In the genomic region with DNA sequence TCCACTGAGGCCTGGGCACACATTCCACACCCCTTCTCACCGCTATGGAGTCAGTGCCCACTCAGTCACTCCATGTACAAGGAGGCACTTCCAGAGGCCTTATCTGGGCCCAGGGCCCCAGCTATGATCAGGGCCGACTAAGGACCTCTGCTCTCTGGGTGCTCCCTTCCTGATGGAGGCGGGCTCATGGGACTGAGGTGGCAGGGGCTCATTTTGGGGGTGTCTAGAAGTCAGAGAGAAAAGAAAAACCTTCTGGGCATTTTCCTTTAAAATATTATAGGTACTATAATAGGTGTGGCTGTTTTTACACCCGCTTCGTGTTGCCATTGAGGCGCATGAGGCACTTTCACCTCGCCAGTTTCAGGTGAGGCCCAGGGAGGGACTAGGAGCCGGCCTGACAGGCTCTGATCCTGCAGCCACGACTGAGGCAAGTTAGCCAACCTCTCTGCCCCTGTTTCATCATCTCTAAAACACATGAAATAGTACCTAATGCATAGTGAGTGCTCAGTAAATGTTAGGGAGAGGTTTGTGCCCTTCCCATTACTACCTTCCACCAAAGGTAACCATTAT, we compare ENCODE assay signal across 18 cellular contexts. TPM values are rescaled to one million over a fixed set of nuclear protein-coding genes. Genes with fewer than 3 reads are reported as not detected.
DNase-seq lines count a peak whose midpoint lies in the region; TF ChIP-seq lines count a peak whose summit lies in the region.
"Had no signal": no experiment of that assay in that cellular context is flagged by ENCODE, and none has a peak within 500 bp of the region (broad histone marks: within the 10 kb centered on the region; RNA-seq: fewer than 3 reads in every experiment).

No MANE protein-coding gene starts in this region.

- no peak for TF ChIP-seq POLR2A in sigmoid colon (IDR thresholded peaks at IDR 0.05)

- H3K9me3 ChIP-seq in NT2/D1 (ENCODE audit: insufficient read depth, low read length) (no peaks in the 10 kb centered on the region), esophagus (ENCODE audit: control insufficient read depth in 2 of 2, insufficient read depth in 1 of 2, low read depth in 1 of 2, low read length in 1 of 2) (no peaks in the 10 kb centered on the region), sigmoid colon (no peaks in the 10 kb centered on the region), HAP-1 (no peaks in the 10 kb centered on the region)

- H3K4me1 Mint-ChIP-seq in CD14-positive monocyte: no peaks in the 10 kb centered on the region

- no peak for TF ChIP-seq CTCF in CD14-positive monocyte (IDR thresholded peaks at IDR 0.05)
- no peak for TF ChIP-seq CTCF in sigmoid colon (IDR thresholded peaks at IDR 0.05)

- WGBS in esophagus, 2 donors: 60 to 72% methylated on average over 9 of the region's 9 CpGs
- 37 to 74% methylated on average over 9 of the region's 9 CpGs for WGBS in sigmoid colon, 2 donors

- in situ Hi-C loops in HAP-1 (cut with MboI; ENCODE audit: low sequenced_read_pairs): no loop called here

- H3K27ac ChIP-seq in esophagus (ENCODE audit: low read depth in 2 of 2, low read length in 1 of 2): peak overlapping the region; percentile 95 to 97
- H3K27ac ChIP-seq in sigmoid colon: peak overlapping the region in 3 of 4 donors; percentile 80 to 90 (median 83)

- H3K4me1 ChIP-seq in NT2/D1 (ENCODE audit: insufficient read depth, insufficient read length) (peaks cover 1% of the 10 kb centered on the region), esophagus (ENCODE audit: control insufficient read depth in 2 of 2, insufficient read depth in 2 of 2, low read length in 1 of 2) (peaks cover 8 to 36% of the 10 kb centered on the region in 2 donors), sigmoid colon (peaks cover 0 to 31% (median 24%) of the 10 kb centered on the region in 4 donors), HAP-1 (peaks cover 12% of the 10 kb centered on the region)

- peak; percentile 5 for DNase-seq in CD14-positive monocyte (ENCODE audit: low spot score)
- no peak for DNase-seq in NT2/D1 (ENCODE audit: low read depth, low spot score)
- DNase-seq in sigmoid colon: peak; percentile 52
- no peak for DNase-seq in GM19238 (ENCODE audit: insufficient read length, low spot score)
- DNase-seq in central memory CD4-positive, alpha-beta T cell: no peak
- DNase-seq in HAP-1 (ENCODE audit: low spot score in 2 of 2): no peak
- DNase-seq: effector memory CD4-positive, alpha-beta T cell; KBM-7; mesendoderm; naive B cell; NCI-H1436 treated with DMSO at 0.1 percent for 48 hours; NCI-H2171; NCI-H526 treated with DMSO at 0.1 percent for 48 hours; right cardiac atrium; Right ventricle myocardium superior had no signal

- H3K27me3 ChIP-seq in NT2/D1 (ENCODE audit: insufficient read depth, insufficient read length): no peaks in the 10 kb centered on the region
- no peaks in the 10 kb centered on the region for H3K27me3 ChIP-seq in esophagus (ENCODE audit: control insufficient read depth in 1 of 2, insufficient read depth in 2 of 2, low read length in 2 of 2)
- no peaks in the 10 kb centered on the region for H3K27me3 ChIP-seq in sigmoid colon
- H3K27me3 ChIP-seq in HAP-1 (ENCODE audit: low read depth): no peaks in the 10 kb centered on the region

- intact Hi-C loops in CD14-positive monocyte (cut with micrococcal nuclease): no loop called here
- intact Hi-C loops in sigmoid colon (cut with DNase I): no loop called here

- no peak overlapping the region for H3K27ac Mint-ChIP-seq in CD14-positive monocyte
- H3K27ac Mint-ChIP-seq: activated naive CD8-positive, alpha-beta T cell; CD4-positive, alpha-beta T cell had no signal

- no peak for TF ChIP-seq EP300 in sigmoid colon (IDR thresholded peaks at IDR 0.05)

- peaks cover 2 to 17% (median 7%) of the 10 kb centered on the region in 3 donors for H3K27me3 Mint-ChIP-seq in CD14-positive monocyte (ENCODE audit: low read depth in 3 of 3)

- H3K36me3 Mint-ChIP-seq in CD14-positive monocyte: no peaks in the 10 kb centered on the region
- H3K36me3 Mint-ChIP-seq: activated naive CD8-positive, alpha-beta T cell; naive B cell had no signal

- no peaks in the 10 kb centered on the region for H3K9me3 Mint-ChIP-seq in CD14-positive monocyte
- H3K9me3 Mint-ChIP-seq: CD4-positive, alpha-beta T cell; naive B cell had no signal

- no peak overlapping the region for H3K4me3 ChIP-seq in NT2/D1 (ENCODE audit: insufficient read length, low read depth)
- no peak overlapping the region for H3K4me3 ChIP-seq in esophagus (ENCODE audit: low read depth in 1 of 2, low read length in 2 of 2)
- no peak overlapping the region for H3K4me3 ChIP-seq in sigmoid colon
- H3K4me3 ChIP-seq in HAP-1: no peak overlapping the region

- H3K36me3 ChIP-seq in NT2/D1 (ENCODE audit: insufficient read depth, insufficient read length, low read length): peaks cover 20% of the 10 kb centered on the region
- no peaks in the 10 kb centered on the region for H3K36me3 ChIP-seq in esophagus (ENCODE audit: control insufficient read depth in 2 of 2, insufficient read depth in 2 of 2, low read length in 1 of 2)
- H3K36me3 ChIP-seq in sigmoid colon: no peaks in the 10 kb centered on the region
- peaks cover 2% of the 10 kb centered on the region; the same call in 1 of the 2 replicates for H3K36me3 ChIP-seq in HAP-1 (replicated peaks)

- H3K9ac ChIP-seq in NT2/D1 (ENCODE audit: insufficient read length, low read depth): peak overlapping the region; percentile 43

- no peak overlapping the region for H3K4me3 Mint-ChIP-seq in CD14-positive monocyte
- H3K4me3 Mint-ChIP-seq: activated naive CD8-positive, alpha-beta T cell; CD4-positive, alpha-beta T cell; naive B cell had no signal

RNA-seq across cellular contexts. Expression of gene B9D1, which starts 14.4 kb away (rescaled TPM):
- polyA plus RNA-seq in CD14-positive monocyte (not detected), esophagus (10 to 100 TPM in 1 of 2 donors, 1 to 10 TPM in 1; 8.2 to 11.5 TPM), sigmoid colon (10 to 100 TPM in 1 of 3 donors, 1 to 10 TPM in 2; 6.6 to 12.1 (median 6.9) TPM)
- 10 to 100 TPM; 15.2 to 22.4 (median 16.0) TPM for total RNA-seq in sigmoid colon

RNA-seq across cellular contexts. Expression of gene MAPK7, which starts 30.1 kb away (rescaled TPM):
- polyA plus RNA-seq in CD14-positive monocyte: 1 to 10 TPM; 9.3 to 10.0 TPM
- polyA plus RNA-seq in esophagus: 10 to 100 TPM; 27.7 to 28.3 TPM
- total RNA-seq in sigmoid colon: 10 to 100 TPM; 22.4 to 45.7 (median 29.5) TPM
- polyA plus RNA-seq in sigmoid colon: 10 to 100 TPM; 18.3 to 35.9 (median 22.8) TPM

RNA-seq across cellular contexts. Expression of gene MFAP4, which starts 38.8 kb away (rescaled TPM):
- polyA plus RNA-seq in CD14-positive monocyte (under 1 TPM; 0.12 to 0.73 TPM), esophagus (10 to 100 TPM in 1 of 2 donors, 1 to 10 TPM in 1; 8.3 to 33.7 TPM), sigmoid colon (10 to 100 TPM in 2 of 3 donors, 1 to 10 TPM in 1; 9.9 to 52.2 (median 42.0) TPM)
- 100 to 1,000 TPM; 189 to 324 (median 195) TPM for total RNA-seq in sigmoid colon
- total RNA-seq: CD4-positive, alpha-beta T cell had no signal

Comparison
In these comparisons a context has a peak if more than half of its experiments do, and no peak if none do; other contexts are left out.
1. DNase-seq: peak in CD14-positive monocyte (single experiment) and sigmoid colon (single experiment); none in NT2/D1 (single experiment), GM19238 (single experiment), central memory CD4-positive, alpha-beta T cell (single experiment) and HAP-1 (0 of 2).
2. RNA of gene B9D1, which starts 14.4 kb away (polyA plus RNA-seq): 8.2 to 11.5 TPM in esophagus and 6.6 to 12.1 TPM in sigmoid colon; not detected in CD14-positive monocyte; every median in the first group is over 4 times any median in the second.
3. RNA of gene MFAP4, which starts 38.8 kb away (polyA plus RNA-seq): 9.9 to 52.2 TPM in sigmoid colon and 8.3 to 33.7 TPM in esophagus; 0.12 to 0.73 TPM in CD14-positive monocyte; every median in the first group is over 4 times any median in the second.